Comparison of ENCODE assay signal across 8 cellular contexts in genomic region chr19:14383556-14383897, GRCh38. TPM values are rescaled to one million over a fixed set of nuclear protein-coding genes. Genes with fewer than 3 reads are reported as not detected.
DNase-seq lines count a peak whose midpoint lies in the region; ATAC-seq and TF ChIP-seq lines count a peak whose summit lies in the region.

No MANE protein-coding gene starts in this region.

- H3K27me3 ChIP-seq in BLaER1 treated with 17β-estradiol and CSF1 and Interleukin-3, amounts not matched to agents 10 nM and 100 nM = no peaks in the 10 kb centered on the region
- H3K27me3 ChIP-seq in IMR-90 (ENCODE audit: control insufficient read depth, insufficient read depth, low read length) = no peaks in the 10 kb centered on the region

- peak overlapping the region; percentile 94 for H3K4ac ChIP-seq in IMR-90 (ENCODE audit: low read depth, low read length)

- H4K20me1 ChIP-seq in BLaER1 treated with 17β-estradiol and CSF1 and Interleukin-3, amounts not matched to agents 10 nM and 100 nM = no peaks in the 10 kb centered on the region; a peak in 1 of 22 replicates
- H4K20me1 ChIP-seq in IMR-90 (ENCODE audit: insufficient read depth, low read length) = no peaks in the 10 kb centered on the region

- peak overlapping the region; percentile 85 for H3K27ac Mint-ChIP-seq in MCF 10A (ENCODE audit: low read depth, unreplicated experiment)
- peak overlapping the region; percentile 94 to 100 (median 98) for H3K27ac Mint-ChIP-seq in naive thymus-derived CD8-positive, alpha-beta T cell

- CTCF ChIA-PET in IMR-90 (lab: Yijun Ruan, JAX) (no interaction called here), MCF 10A (lab: Yijun Ruan, JAX) (interaction anchor here (0.6 to 1.6 kb wide), 3 partner anchors 22 to 35 kb away, joined by 4 to 9 read pairs (median 4); no protein-coding TSS in a partner anchor)

- H2AK5ac ChIP-seq in IMR-90 (ENCODE audit: low read depth, low read length) = peak overlapping the region; percentile 97

- peak overlapping the region; percentile 6 for H2AFZ ChIP-seq in IMR-90 (replicated peaks; ENCODE audit: low read length, poor library complexity)

- ATAC-seq in IMR-90 (ENCODE audit: low read depth) = peak; percentile 18
- no peak for ATAC-seq in naive thymus-derived CD8-positive, alpha-beta T cell
- no peak for ATAC-seq in GM18907 (IDR thresholded peaks at IDR 0.05; ENCODE audit: unreplicated experiment)
- no peak for ATAC-seq in HG02870 (IDR thresholded peaks at IDR 0.05; ENCODE audit: unreplicated experiment)

- peak overlapping the region; percentile 94 for H2BK120ac ChIP-seq in IMR-90 (ENCODE audit: low read depth, low read length)

- H2BK20ac ChIP-seq in IMR-90 (ENCODE audit: low read depth, low read length) = peak overlapping the region; percentile 89; the same call in 1 of the 2 replicates

- peak overlapping the region; percentile 46; the same call in 1 of the 2 replicates for H3K56ac ChIP-seq in IMR-90 (ENCODE audit: extremely low read depth, insufficient read depth, low read length)

- 0 out of 2 replicates have a peak overlapping the region, but pooled peaks have one; percentile 86 for H3K23ac ChIP-seq in IMR-90 (ENCODE audit: low read depth, low read length)

- H3K27me3 Mint-ChIP-seq in MCF 10A (ENCODE audit: insufficient read depth, unreplicated experiment) = no peaks in the 10 kb centered on the region
- no peaks in the 10 kb centered on the region for H3K27me3 Mint-ChIP-seq in naive thymus-derived CD8-positive, alpha-beta T cell

- H3K9me3 ChIP-seq in BLaER1 treated with 17β-estradiol and CSF1 and Interleukin-3, amounts not matched to agents 10 nM and 100 nM (replicated peaks in 1 of 11) = no peaks in the 10 kb centered on the region
- H3K9me3 ChIP-seq in IMR-90 (ENCODE audit: control insufficient read depth, insufficient read depth, low read length) = no peaks in the 10 kb centered on the region

- POLR2A ChIA-PET in IMR-90 (lab: Charles Lee; ENCODE audit: unreplicated experiment) = no interaction called here
- POLR2A ChIA-PET in MCF 10A (lab: Yijun Ruan, JAX) = interaction anchor here (1.2 to 1.7 kb wide), 2 partner anchors 32 to 33 kb away, joined by 3 read pairs; no protein-coding TSS in a partner anchor
- POLR2A ChIA-PET in naive thymus-derived CD8-positive, alpha-beta T cell (lab: Charles Lee) = interaction anchor here (0.6 to 13.5 kb wide), 6 partner anchors 11 to 127 kb away, joined by 3 to 360 read pairs (median 4); no protein-coding TSS in a partner anchor

- intact Hi-C loops in IMR-90 (cut with micrococcal nuclease) = no loop called here
- intact Hi-C loops in MCF 10A (cut with micrococcal nuclease) = loop anchor here (5.0 kb wide), 2 partner anchors 34 to 49 kb away; partner anchors contain the start of genes DDX39A and PKN1

- peak overlapping the region; percentile 83 to 97 (median 96) for H3K4me2 ChIP-seq in BLaER1 treated with 17β-estradiol and CSF1 and Interleukin-3, amounts not matched to agents 10 nM and 100 nM
- no peak overlapping the region for H3K4me2 ChIP-seq in IMR-90 (ENCODE audit: low read depth, low read length)

- peaks cover 6% of the 10 kb centered on the region for H3K9me1 ChIP-seq in IMR-90 (ENCODE audit: insufficient read depth, low read length)

- in situ Hi-C loops in IMR-90 (cut with MboI; ENCODE audit: low sequenced_read_pairs) = no loop called here

- H4K5ac ChIP-seq in IMR-90 (ENCODE audit: low read depth, low read length) = peak overlapping the region; percentile 86; the same call in 1 of the 2 replicates

- H2AK9ac ChIP-seq in IMR-90 (replicated peaks; ENCODE audit: low read depth, low read length, poor library complexity) = peak overlapping the region; percentile 7

- BruUV-seq in IMR-90 (replicated peaks; lab: Mats Ljungman, UMichigan) (no TSS peak), MCF 10A (replicated peaks; lab: Mats Ljungman, UMichigan) (no TSS peak)

- WGBS in IMR-90 (ENCODE audit: extremely low coverage in 2 of 2, insufficient read length in 1 of 2), 2 experiments = 33% methylated on average over 1 of the region's 3 CpGs; no CpG with 5 or more reads in 1 of the 2 experiments

- no peak for TF ChIP-seq RAD21 in IMR-90 (IDR thresholded peaks at IDR 0.05; ENCODE audit: low read length)

- peak overlapping the region; percentile 89 to 94; a peak in 3 of 4 replicates for H4K8ac ChIP-seq in IMR-90 (ENCODE audit: low read depth in 2 of 2, low read length in 2 of 2)

- 0 out of 2 replicates have a peak, but pooled peaks have one; percentile 1 for TF ChIP-seq CTCF in IMR-90 (conservative IDR thresholded peaks at IDR 0.05; ENCODE audit: low read depth, low read length)
- TF ChIP-seq CTCF in MCF 10A (IDR thresholded peaks at IDR 0.05; ENCODE audit: unreplicated experiment) = no peak

- TF ChIP-seq POLR2A in IMR-90 (IDR thresholded peaks at IDR 0.05; ENCODE audit: low read depth, low read length) = no peak

- peak overlapping the region; percentile 63 for H3K4me3 Mint-ChIP-seq in MCF 10A (ENCODE audit: unreplicated experiment)
- H3K4me3 Mint-ChIP-seq in naive thymus-derived CD8-positive, alpha-beta T cell = peak overlapping the region; percentile 84 to 99 (median 94)

- peak; percentile 39 for DNase-seq in IMR-90
- no peak for DNase-seq in MCF 10A (ENCODE audit: unreplicated experiment)
- no peak for DNase-seq in naive thymus-derived CD8-positive, alpha-beta T cell
- DNase-seq in SKM-1 (lab: John Stamatoyannopoulos, UW; ENCODE audit: unreplicated experiment) = no peak
- DNase-seq in stimulated activated CD4-positive, alpha-beta T cell treated with anti-CD3 and anti-CD28 coated beads, Interleukin-12 subunit alpha, Interleukin-12 subunit beta, amount 100 ng/mL, for 4 hours = no peak

- peak overlapping the region; percentile 70 to 94 (median 87); a peak in 21 of 22 replicates for H3K27ac ChIP-seq in BLaER1 treated with 17β-estradiol and CSF1 and Interleukin-3, amounts not matched to agents 10 nM and 100 nM
- peak overlapping the region; percentile 69 for H3K27ac ChIP-seq in IMR-90 (ENCODE audit: insufficient read depth, low read length)

- dilution Hi-C loops in IMR-90 (cut with HindIII; ENCODE audit: low sequenced_read_pairs, unreplicated experiment) = no loop called here

- H3K79me1 ChIP-seq in IMR-90 (ENCODE audit: low read depth in 1 of 2, low read length in 2 of 2) = peaks cover 17 to 41% of the 10 kb centered on the region in 2 experiments

- H4K91ac ChIP-seq in IMR-90 (ENCODE audit: insufficient read depth, low read depth, low read length) = peak overlapping the region; percentile 94

- peak overlapping the region; percentile 11 to 84 (median 74); a peak in 18 of 20 replicates for H3K4me3 ChIP-seq in BLaER1 treated with 17β-estradiol and CSF1 and Interleukin-3, amounts not matched to agents 10 nM and 100 nM
- no peak overlapping the region for H3K4me3 ChIP-seq in IMR-90 (ENCODE audit: insufficient read depth, low read depth, low read length)

- H3K18ac ChIP-seq in IMR-90 (ENCODE audit: low read depth, low read length) = no peak overlapping the region

- peaks cover 82 to 98% (median 89%) of the 10 kb centered on the region in 10 experiments for H3K4me1 ChIP-seq in BLaER1 treated with 17β-estradiol and CSF1 and Interleukin-3, amounts not matched to agents 10 nM and 100 nM
- H3K4me1 ChIP-seq in IMR-90 (ENCODE audit: control insufficient read depth, insufficient read depth, low read length) = peaks cover 14% of the 10 kb centered on the region

- peak overlapping the region; percentile 99; the same call in 2 of the 3 replicates for H2BK15ac ChIP-seq in IMR-90 (ENCODE audit: low read depth, low read length)

- H3K4me1 Mint-ChIP-seq in MCF 10A (ENCODE audit: insufficient read depth, unreplicated experiment) = peaks cover 34% of the 10 kb centered on the region
- peaks cover 26 to 61% (median 47%) of the 10 kb centered on the region in 4 donors for H3K4me1 Mint-ChIP-seq in naive thymus-derived CD8-positive, alpha-beta T cell

- no peaks in the 10 kb centered on the region for H3K9me3 Mint-ChIP-seq in MCF 10A (ENCODE audit: unreplicated experiment)
- H3K9me3 Mint-ChIP-seq in naive thymus-derived CD8-positive, alpha-beta T cell = no peaks in the 10 kb centered on the region

- H3K9ac ChIP-seq in BLaER1 treated with 17β-estradiol and CSF1 and Interleukin-3, amounts not matched to agents 10 nM and 100 nM = peak overlapping the region; percentile 66 to 90 (median 83)
- no peak overlapping the region for H3K9ac ChIP-seq in IMR-90 (ENCODE audit: low read depth, low read length)

- peaks cover 12% of the 10 kb centered on the region for H3K36me3 Mint-ChIP-seq in MCF 10A (ENCODE audit: insufficient read depth, unreplicated experiment)
- peaks cover 0 to 27% (median 0%) of the 10 kb centered on the region in 3 donors for H3K36me3 Mint-ChIP-seq in naive thymus-derived CD8-positive, alpha-beta T cell

- H2BK5ac ChIP-seq in IMR-90 (ENCODE audit: low read depth, low read length, poor library complexity, severe bottlenecking) = peak overlapping the region; percentile 75

- H3K36me3 ChIP-seq in BLaER1 treated with 17β-estradiol and CSF1 and Interleukin-3, amounts not matched to agents 10 nM and 100 nM = peaks cover 0 to 12% (median 6%) of the 10 kb centered on the region in 11 experiments; a peak in 10 of 22 replicates
- H3K36me3 ChIP-seq in IMR-90 (ENCODE audit: control insufficient read depth, insufficient read depth, low read length) = no peaks in the 10 kb centered on the region

- H3K14ac ChIP-seq in IMR-90 (replicated peaks; ENCODE audit: low read depth, low read length) = peak overlapping the region; percentile 95

RNA-seq across cellular contexts. Expression of gene ADGRE5, which starts 2.3 kb away (rescaled TPM):
- total RNA-seq in IMR-90 (2012; rRNA removed) (7.5 and 7.7 TPM in 2 replicates), MCF 10A (2022) (44.5 and 47.9 TPM in 2 replicates)
- 14.6 and 15.0 TPM in 2 replicates for polyA plus RNA-seq in IMR-90 (2012; rRNA removed)
- polyA plus RNA-seq in IMR-90 (2012; cell fraction: cytosol; rRNA removed) = 8.9 and 17.0 TPM in 2 replicates
- 20.5 and 31.2 TPM in 2 replicates for polyA plus RNA-seq in IMR-90 (2012; cell fraction: nucleus; rRNA removed; ENCODE audit: low replicate concordance)
- 100 to 1,000 TPM; 112 to 116 TPM for total RNA-seq in naive thymus-derived CD8-positive, alpha-beta T cell
- polyA plus RNA-seq in naive thymus-derived CD8-positive, alpha-beta T cell = 100 to 1,000 TPM; 122 to 164 (median 158) TPM

RNA-seq across cellular contexts. Expression of gene DDX39A, which starts 35.6 kb away (rescaled TPM):
- 77.5 and 83.0 TPM in 2 replicates for total RNA-seq in IMR-90 (2012; rRNA removed)
- 82.5 and 89.3 TPM in 2 replicates for polyA plus RNA-seq in IMR-90 (2012; rRNA removed)
- 49.4 and 53.9 TPM in 2 replicates for polyA plus RNA-seq in IMR-90 (2012; cell fraction: cytosol; rRNA removed)
- 436 and 719 TPM in 2 replicates for polyA plus RNA-seq in IMR-90 (2012; cell fraction: nucleus; rRNA removed; ENCODE audit: low replicate concordance)
- 62.1 and 65.4 TPM in 2 replicates for total RNA-seq in MCF 10A (2022)
- total RNA-seq in naive thymus-derived CD8-positive, alpha-beta T cell = 100 to 1,000 TPM; 158 to 165 TPM
- 100 to 1,000 TPM in 2 of 3 donors, 10 to 100 TPM in 1; 96.0 to 136 (median 106) TPM for polyA plus RNA-seq in naive thymus-derived CD8-positive, alpha-beta T cell

RNA-seq across cellular contexts. Expression of gene PKN1, which starts 49.6 kb away (rescaled TPM):
- total RNA-seq in IMR-90 (2012; rRNA removed) (39.4 and 41.4 TPM in 2 replicates), MCF 10A (2022) (94.8 and 141 TPM in 2 replicates)
- 39.1 and 44.1 TPM in 2 replicates for polyA plus RNA-seq in IMR-90 (2012; rRNA removed)
- polyA plus RNA-seq in IMR-90 (2012; cell fraction: cytosol; rRNA removed) = 58.6 and 63.1 TPM in 2 replicates
- 50.6 and 92.0 TPM in 2 replicates for polyA plus RNA-seq in IMR-90 (2012; cell fraction: nucleus; rRNA removed; ENCODE audit: low replicate concordance)
- 100 to 1,000 TPM; 188 to 200 TPM for total RNA-seq in naive thymus-derived CD8-positive, alpha-beta T cell
- polyA plus RNA-seq in naive thymus-derived CD8-positive, alpha-beta T cell = 10 to 100 TPM; 45.5 to 96.6 (median 56.8) TPM
